In the genomic region with DNA sequence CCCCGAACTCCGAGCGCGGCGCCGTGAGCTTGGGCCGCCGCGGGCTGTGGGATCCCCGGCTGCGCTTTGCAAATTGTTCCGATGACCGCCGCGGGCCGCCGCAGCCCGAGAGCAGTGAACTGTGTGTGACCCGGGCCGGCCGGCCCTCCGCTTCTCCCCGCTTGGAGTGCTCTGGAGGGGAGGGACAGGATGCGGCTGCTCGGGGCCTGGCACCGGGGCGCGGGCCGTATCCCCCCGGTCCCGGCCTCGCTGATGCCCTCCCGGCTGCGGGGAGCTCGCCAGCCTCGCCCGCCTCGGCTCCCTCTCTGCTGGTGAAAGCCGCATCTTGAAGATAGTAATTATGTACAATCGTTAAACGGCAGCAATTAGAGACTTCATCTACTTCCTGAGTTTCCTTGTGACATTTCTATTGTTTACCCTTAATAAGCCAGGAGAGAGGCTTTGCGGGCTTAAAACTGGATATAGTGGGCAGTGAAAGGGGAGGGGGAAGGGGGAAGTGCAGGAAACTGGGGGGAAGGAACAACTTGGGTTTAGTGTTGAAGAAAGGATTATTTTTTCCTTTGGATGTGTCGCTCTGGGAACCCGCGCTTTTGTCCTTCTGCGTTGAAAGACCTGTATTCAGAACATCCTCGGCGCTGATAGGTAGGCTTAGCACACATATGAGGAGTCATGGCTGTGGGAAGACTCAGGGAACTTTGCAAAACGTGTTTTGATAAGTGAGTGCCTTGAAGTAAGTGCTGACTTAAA, we compare ENCODE assay signal across 8 cellular contexts. TPM values are rescaled to one million over a fixed set of nuclear protein-coding genes. Genes with fewer than 3 reads are reported as not detected.
DNase-seq lines count a peak whose midpoint lies in the region; ATAC-seq and TF ChIP-seq lines count a peak whose summit lies in the region.

No MANE protein-coding gene starts in this region.

- peak; percentile 26 for DNase-seq in GM10248 (ENCODE audit: extremely low spot score)
- peak; percentile 54 to 56 for DNase-seq in SJSA1 (ENCODE audit: low read depth in 1 of 2, low spot score in 2 of 2)
- peak in 1 of 2 donors; percentile 72 for DNase-seq in ascending aorta (ENCODE audit: low spot score in 2 of 2)
- DNase-seq in hippocampal formation (lab: John Stamatoyannopoulos, UW): peak; percentile 39 to 60
- DNase-seq in psoas muscle: peak; percentile 58 to 73
- no peak for DNase-seq in NCI-H1930 (lab: John Stamatoyannopoulos, UW)

- H3K4me1 ChIP-seq in SJSA1 (replicated peaks) (peaks cover 24% of the 10 kb centered on the region), ascending aorta (peaks cover 0 to 30% of the 10 kb centered on the region in 2 donors), psoas muscle (no peaks in the 10 kb centered on the region)

- TF ChIP-seq CTCF in GM10248 (IDR thresholded peaks at IDR 0.05; ENCODE audit: control extremely low read depth, extremely low read depth, low read depth, missing control alignments): no peak
- TF ChIP-seq CTCF in ascending aorta (IDR thresholded peaks at IDR 0.05): no peak
- TF ChIP-seq CTCF in psoas muscle (IDR thresholded peaks at IDR 0.05): no peak

- 9 to 21% (median 10%) methylated on average over 29 to 49 of the region's 49 CpGs for WGBS in psoas muscle, 3 donors

- H3K27ac ChIP-seq in SJSA1 (peak overlapping the region; percentile 64), ascending aorta (peak overlapping the region; percentile 90 to 99), psoas muscle (peak overlapping the region; percentile 80)

- H3K4me3 ChIP-seq in SJSA1 (peak overlapping the region; percentile 98), ascending aorta (peak overlapping the region; percentile 100), psoas muscle (peak overlapping the region; percentile 89)

- POLR2A ChIA-PET in GM10248 (lab: Yijun Ruan, JAX): no interaction called here

- peaks cover 10% of the 10 kb centered on the region for H3K36me3 ChIP-seq in SJSA1
- no peaks in the 10 kb centered on the region for H3K36me3 ChIP-seq in ascending aorta
- H3K36me3 ChIP-seq in psoas muscle (ENCODE audit: insufficient read depth in 1 of 2, low read depth in 1 of 2): no peaks in the 10 kb centered on the region

- H3K27me3 ChIP-seq in SJSA1 (replicated peaks): no peaks in the 10 kb centered on the region
- H3K27me3 ChIP-seq in ascending aorta: no peaks in the 10 kb centered on the region
- no peaks in the 10 kb centered on the region for H3K27me3 ChIP-seq in psoas muscle (ENCODE audit: insufficient read depth in 3 of 3, low read length in 2 of 3)

- peak; percentile 31 for ATAC-seq in HG03432 (IDR thresholded peaks at IDR 0.05; ENCODE audit: unreplicated experiment)
- peak; percentile 48 to 70 (median 66) for ATAC-seq in psoas muscle
- no peak for ATAC-seq in GM21576 (IDR thresholded peaks at IDR 0.05; ENCODE audit: unreplicated experiment)

- CTCF ChIA-PET in GM10248 (lab: Yijun Ruan, JAX): interaction anchor here (1.3 to 1.5 kb wide), 2 partner anchors 11 to 14 kb away, joined by 3 to 5 read pairs; no protein-coding TSS in a partner anchor

- no peaks in the 10 kb centered on the region for H3K9me3 ChIP-seq in SJSA1 (replicated peaks)
- no peaks in the 10 kb centered on the region for H3K9me3 ChIP-seq in ascending aorta
- no peaks in the 10 kb centered on the region for H3K9me3 ChIP-seq in psoas muscle

- intact Hi-C loops in ascending aorta (cut with DNase I): loop anchor here (2.0 to 10.0 kb wide), 5 partner anchors 153 to 537 kb away; partner anchors contain the start of gene KTN1
- intact Hi-C loops in psoas muscle (cut with DNase I): loop anchor here in 1 of 2 donors (2.0 to 10.0 kb wide), 3 partner anchors 78 to 415 kb away; no protein-coding TSS in a partner anchor

RNA-seq across cellular contexts. Expression of gene PELI2, which starts 1.2 kb away (rescaled TPM):
- 5.3 and 9.6 TPM in 2 replicates for total RNA-seq in SJSA1 (2014; rRNA removed; shearing (Covaris generic))
- total RNA-seq in ascending aorta: 17.1 TPM
- total RNA-seq in psoas muscle: 1 to 10 TPM; 1.9 to 2.9 (median 2.4) TPM
- polyA plus RNA-seq in psoas muscle: under 1 TPM; 0.44 to 0.60 (median 0.44) TPM

Comparison
In these comparisons a context has a peak if more than half of its experiments do, and no peak if none do; other contexts are left out.
1. DNase-seq: peak in GM10248 (single experiment), SJSA1 (2 of 2), hippocampal formation (2 of 2) and psoas muscle (2 of 2); none in NCI-H1930 (0 of 2).
2. Peak in every context shown above with its lines, with median percentiles within 50 percentile points of each other: H3K27ac ChIP-seq and H3K4me3 ChIP-seq.